Comparison of ENCODE assay signal across 1 cellular context in genomic region chr15:89805241-89806216, GRCh38.
TF ChIP-seq lines count a peak whose summit lies in the region.

No MANE protein-coding gene starts in this region.

TF ChIP-seq in K562, 482 proteins besides CTCF, POLR2A, EP300 and RAD21:
- TF ChIP-seq C11orf30 (IDR thresholded peaks at IDR 0.05; ENCODE audit: low read depth) (no peak), CREB1 (IDR thresholded peaks at IDR 0.05) (no peak), CREB1 (CRISPR knock-in tag; IDR thresholded peaks at IDR 0.05) (0 out of 2 replicates have a peak, but pooled peaks have one; percentile 26)
